ENCODE assay signal across 1 cellular context in the genomic region with DNA sequence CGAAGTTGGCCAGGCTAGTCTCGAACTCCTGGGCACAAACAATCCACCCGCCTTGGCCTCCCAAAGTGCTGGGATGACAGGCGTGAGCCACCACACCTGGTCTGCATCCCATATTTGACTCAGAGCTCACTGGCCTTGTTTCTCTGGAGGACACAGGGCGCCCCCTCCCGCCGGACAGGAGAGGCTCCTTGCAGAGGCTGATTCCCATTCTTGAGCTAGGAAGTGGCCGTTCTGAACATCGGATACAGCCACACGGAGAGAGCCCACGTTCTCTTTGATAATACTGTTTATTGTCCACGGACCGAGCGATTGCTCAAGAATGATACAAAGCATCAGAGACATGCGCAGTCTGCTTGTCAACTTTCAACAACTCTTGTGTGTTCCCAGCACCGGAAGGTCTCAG.
TF ChIP-seq lines count a peak whose summit lies in the region.

No MANE protein-coding gene starts in this region.

TF ChIP-seq in GM12878, 131 proteins besides CTCF, POLR2A, EP300 and RAD21 (continued from another document):
- TF ChIP-seq KDM1A (IDR thresholded peaks at IDR 0.05; ENCODE audit: borderline replicate concordance) (no peak), HDAC2 (IDR thresholded peaks at IDR 0.05) (no peak), BHLHE40 (IDR thresholded peaks at IDR 0.05; ENCODE audit: borderline replicate concordance in 1 of 2, low read depth in 2 of 2, low read length in 1 of 2) (no peak), ZBED1 (IDR thresholded peaks at IDR 0.05; ENCODE audit: borderline replicate concordance) (no peak), MXI1 (IDR thresholded peaks at IDR 0.05; ENCODE audit: low read depth, low read length) (no peak), PKNOX1 (IDR thresholded peaks at IDR 0.05) (no peak), FOS (IDR thresholded peaks at IDR 0.05; ENCODE audit: borderline replicate concordance, extremely low read depth, insufficient read length) (no peak), POLR2AphosphoS2 (IDR thresholded peaks at IDR 0.05; ENCODE audit: low read depth, low read length) (no peak), TARDBP (IDR thresholded peaks at IDR 0.05; ENCODE audit: borderline replicate concordance) (no peak)
